15 cellular contexts compared by ENCODE assay signal in the genomic region with DNA sequence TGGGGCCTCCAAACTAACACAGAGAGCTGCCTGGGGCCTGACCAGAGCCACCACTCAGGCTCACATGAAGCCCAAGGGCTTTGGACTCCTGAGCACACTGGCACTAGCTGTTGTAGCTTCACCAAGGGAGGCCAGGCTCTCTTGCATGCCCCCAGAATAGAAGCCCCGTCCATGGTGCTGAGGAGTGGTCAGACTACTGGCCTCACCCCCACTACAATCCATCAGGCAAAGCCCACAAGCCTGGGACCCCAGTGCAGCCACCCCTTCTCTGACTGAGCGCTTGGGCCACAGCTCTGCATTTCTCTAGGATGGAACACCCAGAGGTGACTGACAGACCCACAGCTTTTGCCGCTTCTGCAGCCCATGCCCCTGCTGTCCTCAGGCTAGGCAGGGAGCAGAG.
DNase-seq lines count a peak whose midpoint lies in the region; ATAC-seq and TF ChIP-seq lines count a peak whose summit lies in the region.
"Had no signal": no experiment of that assay in that cellular context is flagged by ENCODE, and none has a peak within 500 bp of the region (broad histone marks: within the 10 kb centered on the region; RNA-seq: fewer than 3 reads in every experiment).

No MANE protein-coding gene starts in this region.

- ATAC-seq in HG03378 (IDR thresholded peaks at IDR 0.05; ENCODE audit: unreplicated experiment), result no peak
- ATAC-seq: A549 had no signal

- DNase-seq in astrocyte of the hippocampus (ENCODE audit: low read depth, low spot score) (peak; percentile 1), left kidney (ENCODE audit: low read depth, low spot score) (peak; percentile 18), neural progenitor cell (ENCODE audit: low spot score) (peak; percentile 9), HEK293T (ENCODE audit: extremely low spot score) (no peak), putamen (ENCODE audit: low spot score) (no peak)
- DNase-seq in activated CD4-positive, alpha-beta memory T cell treated with anti-CD3 and anti-CD28 coated beads, Interleukin-2, amount 10 ng/mL, durations not matched to agents 7 days and 5 days, result no peak
- DNase-seq: DMS53, GF-D8, IMR-90, KG1 had no signal

- H3K9me3 ChIP-seq in HEK293 (ENCODE audit: control insufficient read depth, insufficient read depth, low read depth, low read length) (no peaks in the 10 kb centered on the region), neural progenitor cell (ENCODE audit: low read depth) (peaks cover 8% of the 10 kb centered on the region)
- H3K9me3 ChIP-seq: A549 had no signal

- no peaks in the 10 kb centered on the region for H3K27me3 ChIP-seq in neural progenitor cell
- H3K27me3 ChIP-seq: BLaER1 had no signal

- CTCF ChIA-PET in HEK293 (lab: Yijun Ruan, JAX) (no interaction called here), HEK293T (lab: Yijun Ruan, JAX) (no interaction called here)
- CTCF ChIA-PET in activated CD4-positive, alpha-beta memory T cell treated with anti-CD3 and anti-CD28 coated beads, Interleukin-2, amount 10 ng/mL, durations not matched to agents 7 days and 5 days (lab: Charles Lee), result no interaction called here

- POLR2A ChIA-PET in HEK293 (lab: Yijun Ruan, JAX) (no interaction called here), HEK293T (lab: Yijun Ruan, JAX) (no interaction called here)
- POLR2A ChIA-PET in activated CD4-positive, alpha-beta memory T cell treated with anti-CD3 and anti-CD28 coated beads, Interleukin-2, amount 10 ng/mL, durations not matched to agents 7 days and 5 days (lab: Charles Lee), result no interaction called here

- H3K4me3 ChIP-seq in HEK293 (ENCODE audit: low read depth, low read length) (no peak overlapping the region), neural progenitor cell (no peak overlapping the region)
- H3K4me3 ChIP-seq: A549, BLaER1, HAP-1 had no signal

- TF ChIP-seq CTCF in HEK293 (tag by site-specific recombination; IDR thresholded peaks at IDR 0.05), result no peak
- no peak for TF ChIP-seq CTCF in neural progenitor cell (IDR thresholded peaks at IDR 0.05)

- H3K9ac ChIP-seq in neural progenitor cell, result no peak overlapping the region
- H3K9ac ChIP-seq: BLaER1 had no signal

- no peak overlapping the region for H3K27ac Mint-ChIP-seq in neural progenitor cell
- no peak overlapping the region for H3K27ac Mint-ChIP-seq in activated CD4-positive, alpha-beta memory T cell treated with anti-CD3 and anti-CD28 coated beads, Interleukin-2, amount 10 ng/mL, durations not matched to agents 7 days and 5 days

- no peaks in the 10 kb centered on the region for H3K4me1 ChIP-seq in HEK293 (ENCODE audit: control insufficient read depth, insufficient read depth, low read length)
- H3K4me1 ChIP-seq in neural progenitor cell, result no peaks in the 10 kb centered on the region
- H3K4me1 ChIP-seq: A549, BLaER1 had no signal

- H3K79me2 ChIP-seq in neural progenitor cell (ENCODE audit: low read depth), result no peaks in the 10 kb centered on the region

- no peaks in the 10 kb centered on the region for H3K4me1 Mint-ChIP-seq in neural progenitor cell
- H3K4me1 Mint-ChIP-seq in activated CD4-positive, alpha-beta memory T cell treated with anti-CD3 and anti-CD28 coated beads, Interleukin-2, amount 10 ng/mL, durations not matched to agents 7 days and 5 days, result no peaks in the 10 kb centered on the region

- H3K4me3 Mint-ChIP-seq in neural progenitor cell, result no peak overlapping the region
- H3K4me3 Mint-ChIP-seq in activated CD4-positive, alpha-beta memory T cell treated with anti-CD3 and anti-CD28 coated beads, Interleukin-2, amount 10 ng/mL, durations not matched to agents 7 days and 5 days, result no peak overlapping the region

- no peaks in the 10 kb centered on the region for H4K20me1 ChIP-seq in neural progenitor cell (ENCODE audit: low read depth)
- H4K20me1 ChIP-seq: BLaER1 had no signal

- H3F3A ChIP-seq in neural progenitor cell (ENCODE audit: low read depth), result no peaks in the 10 kb centered on the region

- H3K27me3 Mint-ChIP-seq in neural progenitor cell (ENCODE audit: insufficient read depth, low read depth), result no peaks in the 10 kb centered on the region
- H3K27me3 Mint-ChIP-seq in activated CD4-positive, alpha-beta memory T cell treated with anti-CD3 and anti-CD28 coated beads, Interleukin-2, amount 10 ng/mL, durations not matched to agents 7 days and 5 days, result no peaks in the 10 kb centered on the region

- H3K36me3 Mint-ChIP-seq in neural progenitor cell, result peaks cover 2% of the 10 kb centered on the region
- H3K36me3 Mint-ChIP-seq in activated CD4-positive, alpha-beta memory T cell treated with anti-CD3 and anti-CD28 coated beads, Interleukin-2, amount 10 ng/mL, durations not matched to agents 7 days and 5 days (ENCODE audit: low read depth), result no peaks in the 10 kb centered on the region

- peaks cover 22% of the 10 kb centered on the region for H3K9me3 Mint-ChIP-seq in neural progenitor cell
- peaks cover 28% of the 10 kb centered on the region for H3K9me3 Mint-ChIP-seq in activated CD4-positive, alpha-beta memory T cell treated with anti-CD3 and anti-CD28 coated beads, Interleukin-2, amount 10 ng/mL, durations not matched to agents 7 days and 5 days

- no peak overlapping the region for H2AFZ ChIP-seq in neural progenitor cell (replicated peaks)

- H3K27ac ChIP-seq in HEK293 (ENCODE audit: extremely low read depth, low read depth, low read length) (no peak overlapping the region), neural progenitor cell (no peak overlapping the region)
- H3K27ac ChIP-seq: A549, BLaER1 had no signal

- no peaks in the 10 kb centered on the region for H3K36me3 ChIP-seq in HEK293 (ENCODE audit: control insufficient read depth in 2 of 2, insufficient read depth in 1 of 2, low read length in 2 of 2)
- no peaks in the 10 kb centered on the region for H3K36me3 ChIP-seq in neural progenitor cell
- H3K36me3 ChIP-seq: BLaER1, HAP-1 had no signal

- no peak overlapping the region for H3K4me2 ChIP-seq in neural progenitor cell
- H3K4me2 ChIP-seq: A549, BLaER1 had no signal

TF ChIP-seq in HEK293, 187 proteins besides CTCF, POLR2A, EP300 and RAD21:
- TF ChIP-seq, protein P1, sequence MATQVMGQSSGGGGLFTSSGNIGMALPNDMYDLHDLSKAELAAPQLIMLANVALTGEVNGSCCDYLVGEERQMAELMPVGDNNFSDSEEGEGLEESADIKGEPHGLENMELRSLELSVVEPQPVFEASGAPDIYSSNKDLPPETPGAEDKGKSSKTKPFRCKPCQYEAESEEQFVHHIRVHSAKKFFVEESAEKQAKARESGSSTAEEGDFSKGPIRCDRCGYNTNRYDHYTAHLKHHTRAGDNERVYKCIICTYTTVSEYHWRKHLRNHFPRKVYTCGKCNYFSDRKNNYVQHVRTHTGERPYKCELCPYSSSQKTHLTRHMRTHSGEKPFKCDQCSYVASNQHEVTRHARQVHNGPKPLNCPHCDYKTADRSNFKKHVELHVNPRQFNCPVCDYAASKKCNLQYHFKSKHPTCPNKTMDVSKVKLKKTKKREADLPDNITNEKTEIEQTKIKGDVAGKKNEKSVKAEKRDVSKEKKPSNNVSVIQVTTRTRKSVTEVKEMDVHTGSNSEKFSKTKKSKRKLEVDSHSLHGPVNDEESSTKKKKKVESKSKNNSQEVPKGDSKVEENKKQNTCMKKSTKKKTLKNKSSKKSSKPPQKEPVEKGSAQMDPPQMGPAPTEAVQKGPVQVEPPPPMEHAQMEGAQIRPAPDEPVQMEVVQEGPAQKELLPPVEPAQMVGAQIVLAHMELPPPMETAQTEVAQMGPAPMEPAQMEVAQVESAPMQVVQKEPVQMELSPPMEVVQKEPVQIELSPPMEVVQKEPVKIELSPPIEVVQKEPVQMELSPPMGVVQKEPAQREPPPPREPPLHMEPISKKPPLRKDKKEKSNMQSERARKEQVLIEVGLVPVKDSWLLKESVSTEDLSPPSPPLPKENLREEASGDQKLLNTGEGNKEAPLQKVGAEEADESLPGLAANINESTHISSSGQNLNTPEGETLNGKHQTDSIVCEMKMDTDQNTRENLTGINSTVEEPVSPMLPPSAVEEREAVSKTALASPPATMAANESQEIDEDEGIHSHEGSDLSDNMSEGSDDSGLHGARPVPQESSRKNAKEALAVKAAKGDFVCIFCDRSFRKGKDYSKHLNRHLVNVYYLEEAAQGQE (tag by site-specific recombination; IDR thresholded peaks at IDR 0.05), result peak; percentile 90
- no peak for TF ChIP-seq ZNF433 (tag by site-specific recombination; IDR thresholded peaks at IDR 0.05; ENCODE audit: low read depth)

TF ChIP-seq in HEK293T, 16 proteins besides CTCF, POLR2A, EP300 and RAD21:
- TF ChIP-seq HDGF (IDR thresholded peaks at IDR 0.05; ENCODE audit: borderline replicate concordance) (no peak), SUZ12 (IDR thresholded peaks at IDR 0.05) (no peak), FOXK2 (IDR thresholded peaks at IDR 0.05) (no peak), ARNT (IDR thresholded peaks at IDR 0.05) (no peak), TARDBP (IDR thresholded peaks at IDR 0.05) (no peak), SP1 (IDR thresholded peaks at IDR 0.05) (no peak), CTBP1 (IDR thresholded peaks at IDR 0.05; ENCODE audit: borderline replicate concordance) (no peak), NFRKB (IDR thresholded peaks at IDR 0.05) (no peak), LEF1 (IDR thresholded peaks at IDR 0.05; ENCODE audit: borderline replicate concordance) (no peak), BHLHE40 (IDR thresholded peaks at IDR 0.05; ENCODE audit: borderline replicate concordance) (no peak), L3MBTL2 (conservative IDR thresholded peaks at IDR 0.05) (no peak), ZNF384 (IDR thresholded peaks at IDR 0.05) (no peak), ELF4 (IDR thresholded peaks at IDR 0.05) (no peak), FOXM1 (IDR thresholded peaks at IDR 0.05; ENCODE audit: borderline replicate concordance) (no peak), FOXA1 (IDR thresholded peaks at IDR 0.05) (no peak)
TF ChIP-seq in HEK293T: peak in this region for 0.

Comparison
In these comparisons a context has a peak if more than half of its experiments do, and no peak if none do; other contexts are left out.
1. DNase-seq: peak in astrocyte of the hippocampus (single experiment), left kidney (single experiment) and neural progenitor cell (single experiment); none in HEK293T (single experiment), activated CD4-positive, alpha-beta memory T cell treated with anti-CD3 and anti-CD28 coated beads, Interleukin-2, amount 10 ng/mL, durations not matched to agents 7 days and 5 days (single experiment) and putamen (single experiment).